ENCODE assay signal across 9 cellular contexts in the genomic region with DNA sequence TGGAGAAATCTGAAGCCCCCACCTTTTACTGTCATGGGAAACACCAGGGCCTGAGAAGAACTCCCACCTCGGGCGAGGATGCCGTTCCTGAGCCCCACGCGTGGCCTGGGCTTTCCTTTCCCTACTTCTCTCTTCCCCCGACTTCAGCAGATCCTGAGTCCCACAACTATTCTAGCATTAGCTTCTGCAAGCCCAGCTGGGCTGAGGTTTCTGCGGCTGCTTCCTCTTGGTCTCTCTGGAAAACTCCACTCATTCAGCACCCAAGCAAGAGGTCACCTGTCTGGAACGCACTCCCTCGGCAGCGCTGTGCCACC. TPM values are rescaled to one million over a fixed set of nuclear protein-coding genes. Genes with fewer than 3 reads are reported as not detected.
DNase-seq lines count a peak whose midpoint lies in the region; ATAC-seq and TF ChIP-seq lines count a peak whose summit lies in the region.
"Had no signal": no experiment of that assay in that cellular context is flagged by ENCODE, and none has a peak within 500 bp of the region (broad histone marks: within the 10 kb centered on the region; RNA-seq: fewer than 3 reads in every experiment).

No MANE protein-coding gene starts in this region.

- no peak overlapping the region for H2BK5ac ChIP-seq in trophoblast cell (ENCODE audit: low read depth, low read length, poor library complexity)

- H2AFZ ChIP-seq in trophoblast cell (ENCODE audit: insufficient read depth, low read length, poor library complexity): peak overlapping the region; percentile 64

- TF ChIP-seq EP300 in gastroesophageal sphincter (IDR thresholded peaks at IDR 0.05): no peak

- peaks cover 59% of the 10 kb centered on the region for H3K4me1 ChIP-seq in SJSA1 (replicated peaks)
- peaks cover 0 to 32% (median 0%) of the 10 kb centered on the region in 3 donors for H3K4me1 ChIP-seq in gastroesophageal sphincter
- peaks cover 13 to 26% of the 10 kb centered on the region in 2 experiments for H3K4me1 ChIP-seq in trophoblast cell (ENCODE audit: control insufficient read depth in 1 of 2, insufficient read depth in 2 of 2, low read length in 2 of 2)

- H3K27ac ChIP-seq in SJSA1 (no peak overlapping the region), gastroesophageal sphincter (peak overlapping the region in 1 of 4 donors; percentile 86), trophoblast cell (ENCODE audit: low read depth, low read length) (no peak overlapping the region)

- H3K4me3 ChIP-seq in BJ (ENCODE audit: low read depth, low read length): peak overlapping the region; percentile 86
- H3K4me3 ChIP-seq in SJSA1: peak overlapping the region; percentile 92
- H3K4me3 ChIP-seq in gastroesophageal sphincter: peak overlapping the region; percentile 72 to 88
- peak overlapping the region; percentile 86 for H3K4me3 ChIP-seq in trophoblast cell (ENCODE audit: low read depth, low read length)

- no peak overlapping the region for H2BK12ac ChIP-seq in trophoblast cell (ENCODE audit: low read length)

- CTCF ChIA-PET in BJ (lab: Yijun Ruan, JAX): no interaction called here

- H3K18ac ChIP-seq in trophoblast cell (ENCODE audit: low read length): peak overlapping the region; percentile 18

- peak overlapping the region; percentile 80 for H4K91ac ChIP-seq in trophoblast cell (ENCODE audit: low read depth, low read length)

- H3K9ac ChIP-seq in trophoblast cell (ENCODE audit: low read length): peak overlapping the region; percentile 90

- POLR2A ChIA-PET in BJ (lab: Charles Lee): no interaction called here

- H3K9me3 ChIP-seq in SJSA1 (replicated peaks) (peaks cover 9% of the 10 kb centered on the region; the same call in 1 of the 2 replicates), gastroesophageal sphincter (no peaks in the 10 kb centered on the region), trophoblast cell (ENCODE audit: insufficient read depth, low read depth, low read length) (peaks cover 1% of the 10 kb centered on the region)

- H3K79me1 ChIP-seq in trophoblast cell (ENCODE audit: low read length): peaks cover 18% of the 10 kb centered on the region

- 17 to 33% methylated on average over 10 of the region's 10 CpGs for WGBS in gastroesophageal sphincter (ENCODE audit: low coverage in 1 of 2), 2 donors
- WGBS in trophoblast cell (ENCODE audit: extremely low coverage, insufficient coverage, insufficient read length): no CpG with 5 or more reads among the region's 10 CpGs

- no peaks in the 10 kb centered on the region for H3K27me3 ChIP-seq in BJ (ENCODE audit: control insufficient read depth, insufficient read depth, low read length)
- no peaks in the 10 kb centered on the region for H3K27me3 ChIP-seq in SJSA1 (replicated peaks)
- H3K27me3 ChIP-seq in gastroesophageal sphincter: no peaks in the 10 kb centered on the region
- H3K27me3 ChIP-seq in trophoblast cell (ENCODE audit: insufficient read depth, low read length): no peaks in the 10 kb centered on the region

- TF ChIP-seq POLR2A in gastroesophageal sphincter (IDR thresholded peaks at IDR 0.05): no peak

- no peak overlapping the region for H2BK120ac ChIP-seq in trophoblast cell (ENCODE audit: insufficient read depth, low read length, poor library complexity)

- no peak overlapping the region for H3K23ac ChIP-seq in trophoblast cell (ENCODE audit: low read length)

- H3K14ac ChIP-seq in trophoblast cell (ENCODE audit: low read length): peak overlapping the region; percentile 3

- peak overlapping the region; percentile 50 for H4K8ac ChIP-seq in trophoblast cell (ENCODE audit: low read depth, low read length)

- TF ChIP-seq CTCF in BJ (IDR thresholded peaks at IDR 0.05; ENCODE audit: insufficient read depth, low read depth, low read length): no peak
- no peak for TF ChIP-seq CTCF in gastroesophageal sphincter (IDR thresholded peaks at IDR 0.05)

- no peak for DNase-seq in BJ (ENCODE audit: low read depth)
- no peak for DNase-seq in SJSA1 (ENCODE audit: low read depth in 1 of 2, low spot score in 2 of 2)
- DNase-seq in trophoblast cell: no peak
- DNase-seq in activated gamma-delta T cell treated with Interleukin-2 at 50 U/mL for 16 hours: no peak
- no peak for DNase-seq in activated gamma-delta T cell (lab: John Stamatoyannopoulos, UW)
- DNase-seq in ureter (ENCODE audit: low spot score): no peak
- DNase-seq: activated B cell treated with CpG ODN at 0.5 μM for 24 hours had no signal

- no peak overlapping the region for H2AK5ac ChIP-seq in trophoblast cell (ENCODE audit: low read length)

- peak overlapping the region; percentile 2 for H3K4ac ChIP-seq in trophoblast cell (ENCODE audit: low read depth, low read length)

- no peaks in the 10 kb centered on the region; the same call in 1 of the 2 replicates for H3K36me3 ChIP-seq in BJ (ENCODE audit: control insufficient read depth, insufficient read depth, low read length)
- H3K36me3 ChIP-seq in SJSA1: peaks cover 24% of the 10 kb centered on the region
- H3K36me3 ChIP-seq in gastroesophageal sphincter: no peaks in the 10 kb centered on the region
- peaks cover 4% of the 10 kb centered on the region in 2 experiments for H3K36me3 ChIP-seq in trophoblast cell (ENCODE audit: control insufficient read depth in 1 of 2, insufficient read depth in 2 of 2, low read length in 2 of 2)

- ATAC-seq in gastroesophageal sphincter (no peak), GM18909 (IDR thresholded peaks at IDR 0.05; ENCODE audit: poor library complexity, unreplicated experiment) (no peak)

- H3K4me2 ChIP-seq in trophoblast cell (ENCODE audit: low read length): peak overlapping the region; percentile 96

- H4K12ac ChIP-seq in trophoblast cell (ENCODE audit: low read depth, low read length): no peak overlapping the region

- peaks cover 21% of the 10 kb centered on the region for H3K79me2 ChIP-seq in trophoblast cell (ENCODE audit: control insufficient read depth, insufficient read depth, low read length, poor library complexity)

RNA-seq across cellular contexts. Expression of gene DOCK1, which starts 0.8 kb away (rescaled TPM):
- polyA plus RNA-seq in BJ (2011; rRNA removed): 20.0 and 24.9 TPM in 2 replicates
- polyA minus RNA-seq in BJ (2011; rRNA and poly(A)+ RNA removed): 45.4 and 52.6 TPM in 2 replicates
- total RNA-seq in SJSA1 (2014; rRNA removed; shearing (Covaris generic)): 50.8 and 60.4 TPM in 2 replicates
- total RNA-seq in gastroesophageal sphincter: 10 to 100 TPM; 50.8 to 59.0 (median 53.6) TPM
- 44.0 and 44.4 TPM in 2 replicates for polyA plus RNA-seq in trophoblast cell (2013)
- 97.7 TPM for total RNA-seq in ureter
- total RNA-seq: activated B cell treated with CpG ODN at 0.5 μM for 24 hours had no signal
